Comparison of ENCODE assay signal across 9 cellular contexts in genomic region chr12:113351089-113351488, GRCh38. TPM values are rescaled to one million over a fixed set of nuclear protein-coding genes. Genes with fewer than 3 reads are reported as not detected.
"Had no signal": no experiment of that assay in that cellular context is flagged by ENCODE, and none has a peak within 500 bp of the region (broad histone marks: within the 10 kb centered on the region; RNA-seq: fewer than 3 reads in every experiment).

No MANE protein-coding gene starts in this region.

- H3K9ac ChIP-seq: KMS-11 had no signal

- FAIRE-seq: HepG2, HTR-8/SVneo had no signal

- DNase-seq: IMR-90, KBM-7, KG1 had no signal

- ATAC-seq: HepG2 had no signal

- H3K27ac ChIP-seq: HL-60, KMS-11 had no signal

- H3K4me2 ChIP-seq: KMS-11 had no signal

RNA-seq across cellular contexts. Expression of gene SDS, which starts 52.6 kb away (rescaled TPM):
- total RNA-seq: HepG2, HT-29, IMR-90 had no signal
- polyA plus RNA-seq: HepG2, IgD-negative memory B cell, IMR-90 had no signal
